ENCODE assay signal across 10 cellular contexts in the genomic region with DNA sequence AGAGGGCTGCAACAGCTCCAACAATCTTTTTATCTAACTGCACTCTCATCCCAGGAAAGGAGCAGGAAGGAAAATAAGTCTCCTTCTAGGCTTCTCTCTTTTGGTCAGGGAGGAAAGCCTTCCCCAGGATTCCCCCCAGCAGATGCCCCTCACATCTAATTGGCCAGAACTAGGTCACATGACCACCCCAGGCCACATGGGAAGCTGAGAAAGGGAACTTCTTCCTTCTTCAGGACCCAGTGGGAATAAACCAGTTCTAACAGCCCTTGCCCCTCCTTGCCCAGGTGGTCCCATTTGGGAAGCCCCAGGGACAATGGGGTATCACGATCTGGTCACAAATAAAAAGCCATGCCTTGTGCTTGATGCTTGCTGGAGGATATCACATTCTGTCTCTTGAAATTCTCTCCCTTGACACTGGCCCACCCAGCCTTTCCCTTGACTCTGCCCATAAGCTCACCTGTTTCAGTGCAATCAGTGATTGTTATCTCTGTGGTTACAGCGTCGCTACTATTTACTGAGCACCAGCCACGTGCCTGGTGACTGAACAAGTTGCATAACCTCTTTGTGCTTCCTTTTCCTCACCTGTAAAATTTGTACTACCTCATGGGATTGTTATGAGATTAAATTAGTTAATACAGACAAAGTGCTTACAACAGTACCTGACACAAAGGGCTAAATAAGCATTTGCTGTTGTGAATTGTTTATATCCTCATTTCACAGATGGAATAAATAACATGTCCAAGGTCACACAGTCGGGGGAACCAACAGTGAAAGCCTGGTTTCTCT. TPM values are rescaled to one million over a fixed set of nuclear protein-coding genes. Genes with fewer than 3 reads are reported as not detected.
DNase-seq lines count a peak whose midpoint lies in the region; ATAC-seq and TF ChIP-seq lines count a peak whose summit lies in the region.
"Had no signal": no experiment of that assay in that cellular context is flagged by ENCODE, and none has a peak within 500 bp of the region (broad histone marks: within the 10 kb centered on the region; RNA-seq: fewer than 3 reads in every experiment).

No MANE protein-coding gene starts in this region.

- H3K27me3 Mint-ChIP-seq in activated T-helper 17 cell treated with anti-CD3 and anti-CD28 coated beads, Interleukin-2, amount 50 U/mL, for 72 hours, result no peaks in the 10 kb centered on the region
- H3K27me3 Mint-ChIP-seq in memory B cell, result peaks cover 3% of the 10 kb centered on the region

- no peak overlapping the region for H3K9ac ChIP-seq in Karpas-422 (ENCODE audit: low read length)

- intact Hi-C loops in ascending aorta (cut with DNase I), result loop anchor here (5.0 kb wide), 1 partner anchor 212 kb away; no protein-coding TSS in a partner anchor

- H3K27ac Mint-ChIP-seq in activated T-helper 17 cell treated with anti-CD3 and anti-CD28 coated beads, Interleukin-2, amount 50 U/mL, for 72 hours, result peak overlapping the region; percentile 8
- no peak overlapping the region for H3K27ac Mint-ChIP-seq in memory B cell

- peaks cover 35% of the 10 kb centered on the region for H3K4me1 Mint-ChIP-seq in activated T-helper 17 cell treated with anti-CD3 and anti-CD28 coated beads, Interleukin-2, amount 50 U/mL, for 72 hours
- H3K4me1 Mint-ChIP-seq in memory B cell, result peaks cover 9% of the 10 kb centered on the region

- no peak overlapping the region for H3K4me3 ChIP-seq in Karpas-422 (ENCODE audit: low read length)
- no peak overlapping the region for H3K4me3 ChIP-seq in ascending aorta

- H3K4me2 ChIP-seq in Karpas-422 (ENCODE audit: low read depth, low read length, poor library complexity, severe bottlenecking), result no peak overlapping the region

- no peak for ATAC-seq in activated T-helper 17 cell treated with anti-CD3 and anti-CD28 coated beads, Interleukin-2, amount 50 U/mL, for 72 hours (replicated peaks)
- ATAC-seq in memory B cell (ENCODE audit: low read depth) (peak; percentile 39), HG03280 (IDR thresholded peaks at IDR 0.05; ENCODE audit: unreplicated experiment) (no peak)

- H3K27ac ChIP-seq in Karpas-422 (ENCODE audit: low read length), result no peak overlapping the region
- H3K27ac ChIP-seq in ascending aorta, result no peak overlapping the region

- no peak for TF ChIP-seq CTCF in ascending aorta (IDR thresholded peaks at IDR 0.05)

- H3K9me3 ChIP-seq in Karpas-422 (ENCODE audit: low read length) (no peaks in the 10 kb centered on the region), ascending aorta (no peaks in the 10 kb centered on the region)

- no peaks in the 10 kb centered on the region for H3K79me2 ChIP-seq in Karpas-422 (ENCODE audit: low read length)

- peak overlapping the region; percentile 44; the same call in 1 of the 2 replicates for H2AFZ ChIP-seq in Karpas-422 (ENCODE audit: low read length)

- H3K4me1 ChIP-seq in Karpas-422 (ENCODE audit: low read length) (peaks cover 13% of the 10 kb centered on the region), ascending aorta (no peaks in the 10 kb centered on the region)

- no peaks in the 10 kb centered on the region for H3K9me2 ChIP-seq in Karpas-422 (replicated peaks; ENCODE audit: insufficient read depth, low read length)

- peaks cover 6% of the 10 kb centered on the region for H3K9me3 Mint-ChIP-seq in activated T-helper 17 cell treated with anti-CD3 and anti-CD28 coated beads, Interleukin-2, amount 50 U/mL, for 72 hours
- H3K9me3 Mint-ChIP-seq in memory B cell, result no peaks in the 10 kb centered on the region

- DNase-seq in COLO668 (lab: John Stamatoyannopoulos, UW; ENCODE audit: unreplicated experiment) (peak; percentile 26), Karpas-422 (peak; percentile 52), memory B cell (ENCODE audit: low spot score in 2 of 2) (no peak), medulla oblongata (ENCODE audit: extremely low spot score) (no peak), NCI-H1048 (lab: John Stamatoyannopoulos, UW) (no peak), ascending aorta (ENCODE audit: low spot score in 2 of 2) (no peak)
- DNase-seq: NCI-H524 treated with DMSO at 0.1 percent for 48 hours, retina had no signal

- no peaks in the 10 kb centered on the region for H4K20me1 ChIP-seq in Karpas-422 (ENCODE audit: insufficient read depth, low read depth, low read length)

- no peaks in the 10 kb centered on the region for H3K27me3 ChIP-seq in Karpas-422 (ENCODE audit: low read length)
- no peaks in the 10 kb centered on the region for H3K27me3 ChIP-seq in ascending aorta

- H3K4me3 Mint-ChIP-seq in activated T-helper 17 cell treated with anti-CD3 and anti-CD28 coated beads, Interleukin-2, amount 50 U/mL, for 72 hours, result peak overlapping the region; percentile 23
- H3K4me3 Mint-ChIP-seq in memory B cell, result no peak overlapping the region

- H3K36me3 ChIP-seq in Karpas-422 (ENCODE audit: insufficient read depth, low read length) (no peaks in the 10 kb centered on the region), ascending aorta (no peaks in the 10 kb centered on the region)

- no peaks in the 10 kb centered on the region for H3K36me3 Mint-ChIP-seq in activated T-helper 17 cell treated with anti-CD3 and anti-CD28 coated beads, Interleukin-2, amount 50 U/mL, for 72 hours (ENCODE audit: low read depth)
- H3K36me3 Mint-ChIP-seq in memory B cell, result no peaks in the 10 kb centered on the region

RNA-seq across cellular contexts. Expression of a gene that starts 9.0 kb away (rescaled TPM):
- 1.9 TPM in 1 of 2 replicates, not detected in the other for total RNA-seq in Karpas-422 (2014; rRNA removed; shearing (Covaris generic); ENCODE audit: low replicate concordance)
- not detected for total RNA-seq in activated T-helper 17 cell treated with anti-CD3 and anti-CD28 coated beads, Interleukin-2, amount 50 U/mL, for 72 hours
- total RNA-seq in ascending aorta, result not detected

RNA-seq across cellular contexts. Expression of a gene that starts 25.6 kb away (rescaled TPM):
- total RNA-seq in Karpas-422 (2014; rRNA removed; shearing (Covaris generic); ENCODE audit: low replicate concordance), result 0.97 and 1.6 TPM in 2 replicates
- 10 to 100 TPM in 1 of 2 donors, 1 to 10 TPM in 1; 4.9 to 12.7 TPM for total RNA-seq in activated T-helper 17 cell treated with anti-CD3 and anti-CD28 coated beads, Interleukin-2, amount 50 U/mL, for 72 hours
- 31.9 TPM for total RNA-seq in ascending aorta

Comparison
In these comparisons a context has a peak if more than half of its experiments do, and no peak if none do; other contexts are left out.
1. DNase-seq: peak in COLO668 (single experiment) and Karpas-422 (single experiment); none in memory B cell (0 of 2), medulla oblongata (single experiment), NCI-H1048 (single experiment) and ascending aorta (0 of 2).